23 cellular contexts compared by ENCODE assay signal in genomic region chr3:64924961-64925360, GRCh38.
DNase-seq lines count a peak whose midpoint lies in the region; ATAC-seq, FAIRE-seq and TF ChIP-seq lines count a peak whose summit lies in the region.
"Had no signal": no experiment of that assay in that cellular context is flagged by ENCODE, and none has a peak within 500 bp of the region (broad histone marks: within the 10 kb centered on the region; RNA-seq: fewer than 3 reads in every experiment).

No MANE protein-coding gene starts in this region.

- no peak overlapping the region for H4K91ac ChIP-seq in trophoblast cell (ENCODE audit: low read depth, low read length)

- no peaks in the 10 kb centered on the region for H3K79me2 ChIP-seq in K562 (ENCODE audit: control insufficient read depth, insufficient read depth, low read length)
- no peaks in the 10 kb centered on the region for H3K79me2 ChIP-seq in trophoblast cell (ENCODE audit: control insufficient read depth, insufficient read depth, low read length, poor library complexity)

- H4K12ac ChIP-seq in trophoblast cell (ENCODE audit: low read depth, low read length), result no peak overlapping the region

- no peaks in the 10 kb centered on the region for H3K79me1 ChIP-seq in trophoblast cell (ENCODE audit: low read length)

- TF ChIP-seq CTCF in K562 (IDR thresholded peaks at IDR 0.05 in 2 of 3, conservative IDR thresholded peaks at IDR 0.05 in 1 of 3; ENCODE audit: insufficient read depth in 2 of 3, low read depth in 1 of 3, low read length in 3 of 3), result no peak
- no peak for TF ChIP-seq CTCF in thyroid gland (IDR thresholded peaks at IDR 0.05)

- H4K20me1 ChIP-seq in K562 (replicated peaks; ENCODE audit: control insufficient read depth, insufficient read depth, low read length), result no peaks in the 10 kb centered on the region

- H2AK5ac ChIP-seq in trophoblast cell (ENCODE audit: low read length), result no peak overlapping the region

- POLR2A ChIA-PET in K562 (lab: Yijun Ruan, JAX), result interaction anchor here (1.1 kb wide), 1 partner anchor 9 kb away, joined by 3 read pairs; no protein-coding TSS in a partner anchor

- H3K4me2 ChIP-seq in K562 (ENCODE audit: insufficient read depth, low read length), result no peak overlapping the region
- H3K4me2 ChIP-seq in trophoblast cell (ENCODE audit: low read length), result no peak overlapping the region

- H3K27me3 ChIP-seq in K562 (ENCODE audit: control insufficient read depth in 2 of 2, insufficient read depth in 2 of 2, low read length in 2 of 2) (no peaks in the 10 kb centered on the region), trophoblast cell (ENCODE audit: insufficient read depth, low read length) (no peaks in the 10 kb centered on the region), thyroid gland (no peaks in the 10 kb centered on the region)

- H2BK12ac ChIP-seq in trophoblast cell (ENCODE audit: low read length), result no peak overlapping the region

- no peak for TF ChIP-seq RAD21 in K562 (CRISPR knock-in tag; conservative IDR thresholded peaks at IDR 0.05 in 1 of 2, IDR thresholded peaks at IDR 0.05 in 1 of 2)

- BruUV-seq in K562 (replicated peaks; lab: Mats Ljungman, UMichigan), result no TSS peak

- intact Hi-C loops in K562 (cut with micrococcal nuclease), result no loop called here
- intact Hi-C loops in thyroid gland (cut with DNase I), result no loop called here

- DNase-seq in NCI-H524 (lab: John Stamatoyannopoulos, UW) (peak; percentile 36 to 50), NCI-H524 treated with DMSO at 0.1 percent for 48 hours (lab: John Stamatoyannopoulos, UW) (no peak), K562 (ENCODE audit: extremely low read depth in 1 of 4, low spot score in 3 of 4) (no peak), trophoblast cell (peak; percentile 45 to 78), thyroid gland (no peak)
- DNase-seq in activated CD4-positive, CD25-positive, alpha-beta regulatory T cell (lab: John Stamatoyannopoulos, UW), result no peak
- DNase-seq: 8988T, ACHN, Calu3, DMS153, DND-41, Kasumi-1, NCI-H1092 treated with DMSO at 0.1 percent for 48 hours, NCI-H1436, NCI-H187, NCI-H2081 treated with DMSO at 0.1 percent for 48 hours, NCI-H446, NCI-H69, PC-3 had no signal

- no peaks in the 10 kb centered on the region for H3K9me1 ChIP-seq in K562 (ENCODE audit: control insufficient read depth, insufficient read depth, low read length)

- H3K4ac ChIP-seq in trophoblast cell (ENCODE audit: low read depth, low read length), result no peak overlapping the region

- H2AFZ ChIP-seq in K562 (ENCODE audit: low read depth, low read length) (no peak overlapping the region), trophoblast cell (ENCODE audit: insufficient read depth, low read length, poor library complexity) (no peak overlapping the region)

- H3K18ac ChIP-seq in trophoblast cell (ENCODE audit: low read length), result no peak overlapping the region

- ATAC-seq in K562 (no peak), GM21619 (IDR thresholded peaks at IDR 0.05; ENCODE audit: unreplicated experiment) (no peak)
- ATAC-seq: HepG2, PC-3 had no signal

- no peak overlapping the region for H2BK120ac ChIP-seq in trophoblast cell (ENCODE audit: insufficient read depth, low read length, poor library complexity)

- no peak overlapping the region for H3K23ac ChIP-seq in trophoblast cell (ENCODE audit: low read length)

- H3K9me3 ChIP-seq in K562 (replicated peaks; ENCODE audit: control insufficient read depth, insufficient read depth, low read depth, low read length) (no peaks in the 10 kb centered on the region), trophoblast cell (ENCODE audit: insufficient read depth, low read depth, low read length) (no peaks in the 10 kb centered on the region), thyroid gland (no peaks in the 10 kb centered on the region)

- TF ChIP-seq POLR2A in K562 (conservative IDR thresholded peaks at IDR 0.05), result no peak
- no peak for TF ChIP-seq POLR2A in thyroid gland (IDR thresholded peaks at IDR 0.05)

- no peak for TF ChIP-seq EP300 in K562 (IDR thresholded peaks at IDR 0.05; ENCODE audit: low read length)

- H3K36me3 ChIP-seq in K562 (ENCODE audit: control insufficient read depth, insufficient read depth, low read length) (no peaks in the 10 kb centered on the region), trophoblast cell (ENCODE audit: control insufficient read depth in 1 of 2, insufficient read depth in 2 of 2, low read length in 2 of 2) (no peaks in the 10 kb centered on the region), thyroid gland (no peaks in the 10 kb centered on the region)

- no peak overlapping the region for H3K14ac ChIP-seq in trophoblast cell (ENCODE audit: low read length)

- no peak overlapping the region for H4K8ac ChIP-seq in trophoblast cell (ENCODE audit: low read depth, low read length)

- H3K27ac ChIP-seq in K562 (ENCODE audit: extremely low read depth, low read depth, low read length), result no peak overlapping the region
- no peak overlapping the region for H3K27ac ChIP-seq in trophoblast cell (ENCODE audit: low read depth, low read length)
- H3K27ac ChIP-seq in thyroid gland, result no peak overlapping the region

- H2BK5ac ChIP-seq in trophoblast cell (ENCODE audit: low read depth, low read length, poor library complexity), result no peak overlapping the region

- H3K4me1 ChIP-seq in K562 (replicated peaks in 1 of 2; ENCODE audit: control insufficient read depth in 2 of 2, insufficient read depth in 2 of 2, low read length in 2 of 2) (no peaks in the 10 kb centered on the region), trophoblast cell (ENCODE audit: control insufficient read depth in 1 of 2, insufficient read depth in 2 of 2, low read length in 2 of 2) (no peaks in the 10 kb centered on the region), thyroid gland (no peaks in the 10 kb centered on the region)

- in situ Hi-C loops in K562 (cut with MboI), result no loop called here

- H3K9ac ChIP-seq in K562 (ENCODE audit: insufficient read depth in 1 of 2, low read depth in 2 of 2, low read length in 2 of 2), result no peak overlapping the region
- H3K9ac ChIP-seq in trophoblast cell (ENCODE audit: low read length), result no peak overlapping the region

- CTCF ChIA-PET in K562 (lab: Yijun Ruan, JAX; ENCODE audit: low intra/inter-chr PET ratio), result no interaction called here

- no peak for FAIRE-seq in K562 (lab: Jason Lieb, UNC)
- FAIRE-seq: GM12892, H54, HepG2 had no signal

- 7% methylated on average over 2 of the region's 2 CpGs for WGBS in K562 (ENCODE audit: insufficient coverage, low coverage, missing lambda C conversion rate)
- no CpG with 5 or more reads among the region's 2 CpGs for WGBS in trophoblast cell (ENCODE audit: extremely low coverage, insufficient coverage, insufficient read length)
- 66 to 94% methylated on average over 2 of the region's 2 CpGs for whole genome bisulfite sequencing in thyroid gland, 2 donors

- no peak overlapping the region for H3K4me3 ChIP-seq in K562
- H3K4me3 ChIP-seq in trophoblast cell (ENCODE audit: low read depth, low read length), result no peak overlapping the region
- no peak overlapping the region for H3K4me3 ChIP-seq in thyroid gland (replicated peaks in 1 of 3)

TF ChIP-seq in K562, 482 proteins besides CTCF, POLR2A, EP300 and RAD21 (continues in another document):
- TF ChIP-seq ZNF184 (CRISPR knock-in tag; IDR thresholded peaks at IDR 0.05) (no peak), SNRNP70 (optimal IDR thresholded peaks at IDR 0.05; ENCODE audit: low read depth, low read length) (no peak)
- TF ChIP-seq, protein P1, sequence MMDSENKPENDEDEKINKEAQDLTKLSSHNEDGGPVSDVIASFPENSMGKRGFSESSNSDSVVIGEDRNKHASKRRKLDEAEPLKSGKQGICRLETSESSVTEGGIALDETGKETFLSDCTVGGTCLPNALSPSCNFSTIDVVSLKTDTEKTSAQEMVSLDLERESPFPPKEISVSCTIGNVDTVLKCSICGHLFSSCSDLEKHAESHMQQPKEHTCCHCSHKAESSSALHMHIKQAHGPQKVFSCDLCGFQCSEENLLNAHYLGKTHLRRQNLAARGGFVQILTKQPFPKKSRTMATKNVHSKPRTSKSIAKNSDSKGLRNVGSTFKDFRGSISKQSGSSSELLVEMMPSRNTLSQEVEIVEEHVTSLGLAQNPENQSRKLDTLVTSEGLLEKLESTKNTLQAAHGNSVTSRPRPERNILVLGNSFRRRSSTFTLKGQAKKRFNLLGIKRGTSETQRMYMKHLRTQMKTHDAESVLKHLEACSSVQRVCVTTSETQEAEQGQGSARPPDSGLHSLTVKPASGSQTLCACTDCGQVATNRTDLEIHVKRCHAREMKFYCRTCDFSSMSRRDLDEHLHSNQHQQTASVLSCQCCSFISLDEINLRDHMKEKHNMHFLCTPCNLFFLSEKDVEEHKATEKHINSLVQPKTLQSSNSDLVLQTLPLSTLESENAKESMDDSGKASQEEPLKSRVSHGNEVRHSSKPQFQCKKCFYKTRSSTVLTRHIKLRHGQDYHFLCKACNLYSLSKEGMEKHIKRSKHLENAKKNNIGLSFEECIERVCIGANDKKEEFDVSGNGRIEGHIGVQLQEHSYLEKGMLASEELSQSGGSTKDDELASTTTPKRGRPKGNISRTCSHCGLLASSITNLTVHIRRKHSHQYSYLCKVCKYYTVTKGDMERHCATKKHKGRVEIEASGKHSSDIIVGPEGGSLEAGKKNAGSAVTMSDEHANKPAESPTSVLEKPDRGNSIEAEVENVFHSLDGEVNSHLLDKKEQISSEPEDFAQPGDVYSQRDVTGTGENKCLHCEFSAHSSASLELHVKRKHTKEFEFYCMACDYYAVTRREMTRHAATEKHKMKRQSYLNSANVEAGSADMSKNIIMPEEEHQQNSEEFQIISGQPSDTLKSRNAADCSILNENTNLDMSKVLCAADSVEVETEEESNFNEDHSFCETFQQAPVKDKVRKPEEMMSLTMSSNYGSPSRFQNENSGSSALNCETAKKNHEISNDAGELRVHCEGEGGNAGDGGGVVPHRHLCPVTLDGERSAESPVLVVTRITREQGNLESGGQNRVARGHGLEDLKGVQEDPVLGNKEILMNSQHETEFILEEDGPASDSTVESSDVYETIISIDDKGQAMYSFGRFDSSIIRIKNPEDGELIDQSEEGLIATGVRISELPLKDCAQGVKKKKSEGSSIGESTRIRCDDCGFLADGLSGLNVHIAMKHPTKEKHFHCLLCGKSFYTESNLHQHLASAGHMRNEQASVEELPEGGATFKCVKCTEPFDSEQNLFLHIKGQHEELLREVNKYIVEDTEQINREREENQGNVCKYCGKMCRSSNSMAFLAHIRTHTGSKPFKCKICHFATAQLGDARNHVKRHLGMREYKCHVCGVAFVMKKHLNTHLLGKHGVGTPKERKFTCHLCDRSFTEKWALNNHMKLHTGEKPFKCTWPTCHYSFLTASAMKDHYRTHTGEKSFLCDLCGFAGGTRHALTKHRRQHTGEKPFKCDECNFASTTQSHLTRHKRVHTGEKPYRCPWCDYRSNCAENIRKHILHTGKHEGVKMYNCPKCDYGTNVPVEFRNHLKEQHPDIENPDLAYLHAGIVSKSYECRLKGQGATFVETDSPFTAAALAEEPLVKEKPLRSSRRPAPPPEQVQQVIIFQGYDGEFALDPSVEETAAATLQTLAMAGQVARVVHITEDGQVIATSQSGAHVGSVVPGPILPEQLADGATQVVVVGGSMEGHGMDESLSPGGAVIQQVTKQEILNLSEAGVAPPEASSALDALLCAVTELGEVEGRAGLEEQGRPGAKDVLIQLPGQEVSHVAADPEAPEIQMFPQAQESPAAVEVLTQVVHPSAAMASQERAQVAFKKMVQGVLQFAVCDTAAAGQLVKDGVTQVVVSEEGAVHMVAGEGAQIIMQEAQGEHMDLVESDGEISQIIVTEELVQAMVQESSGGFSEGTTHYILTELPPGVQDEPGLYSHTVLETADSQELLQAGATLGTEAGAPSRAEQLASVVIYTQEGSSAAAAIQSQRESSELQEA (IDR thresholded peaks at IDR 0.05; ENCODE audit: low read depth), result no peak

Comparison
In these comparisons a context has a peak if more than half of its experiments do, and no peak if none do; other contexts are left out.
1. DNase-seq: peak in NCI-H524 (2 of 2) and trophoblast cell (2 of 2); none in NCI-H524 treated with DMSO at 0.1 percent for 48 hours (single experiment), K562 (0 of 4), activated CD4-positive, CD25-positive, alpha-beta regulatory T cell (0 of 4) and thyroid gland (0 of 2).